1 cellular context compared by ENCODE assay signal in genomic region chr10:60353519-60354258, GRCh38.
TF ChIP-seq lines count a peak whose summit lies in the region.

No MANE protein-coding gene starts in this region.

TF ChIP-seq in K562, 482 proteins besides CTCF, POLR2A, EP300 and RAD21 (continued from another document and continues in another):
- TF ChIP-seq ATF3 (IDR thresholded peaks at IDR 0.05) = peak; percentile 88
- no peak for TF ChIP-seq ATF3 (CRISPR knock-in tag; conservative IDR thresholded peaks at IDR 0.05)
- no peak for TF ChIP-seq ZFP1 (CRISPR knock-in tag; IDR thresholded peaks at IDR 0.05)
- peak; percentile 80 for TF ChIP-seq MITF (IDR thresholded peaks at IDR 0.05)
- peak; percentile 33 for TF ChIP-seq CEBPB (tag; IDR thresholded peaks at IDR 0.05)
- no peak for TF ChIP-seq ZNF23 (CRISPR knock-in tag; IDR thresholded peaks at IDR 0.05)
- TF ChIP-seq IRF9 (tag; IDR thresholded peaks at IDR 0.05) = peak; percentile 88
- no peak for TF ChIP-seq USF2 (CRISPR knock-in tag; IDR thresholded peaks at IDR 0.05)
- no peak for TF ChIP-seq ZNF146 (CRISPR knock-in tag; IDR thresholded peaks at IDR 0.05; ENCODE audit: unreplicated experiment)
- TF ChIP-seq SMAD4 (CRISPR knock-in tag; conservative IDR thresholded peaks at IDR 0.05) = peak; percentile 90
- no peak for TF ChIP-seq CLOCK (CRISPR knock-in tag; IDR thresholded peaks at IDR 0.05; ENCODE audit: borderline replicate concordance)
- TF ChIP-seq TCF3 (CRISPR knock-in tag; IDR thresholded peaks at IDR 0.05) = peak; percentile 65
- 0 out of 2 replicates have a peak, but pooled peaks have one; percentile 30 for TF ChIP-seq NCOA6 (IDR thresholded peaks at IDR 0.05)
- no peak for TF ChIP-seq RERE (CRISPR knock-in tag; IDR thresholded peaks at IDR 0.05; ENCODE audit: borderline replicate concordance)
- 0 out of 4 replicates have a peak, but pooled peaks of 1 of the 2 experiments have one; percentile 50 for TF ChIP-seq UBTF (IDR thresholded peaks at IDR 0.05; ENCODE audit: borderline replicate concordance in 1 of 2, low read depth in 2 of 2, low read length in 2 of 2)
- peak; percentile 83 for TF ChIP-seq DPF2 (IDR thresholded peaks at IDR 0.05)
- TF ChIP-seq MAZ (CRISPR knock-in tag; conservative IDR thresholded peaks at IDR 0.05 in 1 of 2, IDR thresholded peaks at IDR 0.05 in 1 of 2) = peak in 1 of 2 experiments; percentile 70; a peak in 2 of 4 replicates
- TF ChIP-seq FOXK2 (conservative IDR thresholded peaks at IDR 0.05 in 1 of 2, IDR thresholded peaks at IDR 0.05 in 1 of 2; ENCODE audit: low read depth in 2 of 2) = peak; percentile 80 to 83; a peak in 3 of 4 replicates
- peak; percentile 37; the same call in 1 of the 2 replicates for TF ChIP-seq TFAP4 (CRISPR knock-in tag; IDR thresholded peaks at IDR 0.05; ENCODE audit: borderline replicate concordance)
- TF ChIP-seq MTA1 (IDR thresholded peaks at IDR 0.05; ENCODE audit: borderline replicate concordance) = peak; percentile 61
- peak; percentile 45; the same call in 1 of the 2 replicates for TF ChIP-seq NFE2 (IDR thresholded peaks at IDR 0.05; ENCODE audit: low read depth)
- no peak for TF ChIP-seq PURB (CRISPR knock-in tag; IDR thresholded peaks at IDR 0.05; ENCODE audit: low read depth)
- TF ChIP-seq TFAM (CRISPR knock-in tag; conservative IDR thresholded peaks at IDR 0.05) = no peak
- TF ChIP-seq KLF13 (tag; IDR thresholded peaks at IDR 0.05; ENCODE audit: borderline replicate concordance, low read depth) = peak; percentile 52; the same call in 1 of the 2 replicates
- TF ChIP-seq ZNF583 (CRISPR knock-in tag; IDR thresholded peaks at IDR 0.05) = peak; percentile 95
- peak; percentile 86 for TF ChIP-seq GATAD2B (IDR thresholded peaks at IDR 0.05; ENCODE audit: borderline replicate concordance)
- no peak for TF ChIP-seq ZNF740 (CRISPR knock-in tag; IDR thresholded peaks at IDR 0.05)
- peak in 1 of 2 experiments; percentile 85; a peak in 1 of 4 replicates for TF ChIP-seq ZNF740 (tag; IDR thresholded peaks at IDR 0.05)
- no peak for TF ChIP-seq SAFB2 (IDR thresholded peaks at IDR 0.05; ENCODE audit: borderline replicate concordance, low read depth, low read length, severe bottlenecking)
- 0 out of 2 replicates have a peak, but pooled peaks have one; percentile 46 for TF ChIP-seq THAP12 (CRISPR knock-in tag; IDR thresholded peaks at IDR 0.05)
- 0 out of 2 replicates have a peak, but pooled peaks have one; percentile 31 for TF ChIP-seq ZNF41 (CRISPR knock-in tag; conservative IDR thresholded peaks at IDR 0.05)
- peak; percentile 46; the same call in 1 of the 2 replicates for TF ChIP-seq ELF4 (CRISPR knock-in tag; IDR thresholded peaks at IDR 0.05)
- TF ChIP-seq NR2C2 (CRISPR knock-in tag; IDR thresholded peaks at IDR 0.05) = no peak
- TF ChIP-seq NR2C2 (tag; IDR thresholded peaks at IDR 0.05) = peak; percentile 83
- peak; percentile 81 for TF ChIP-seq PYGO2 (tag; IDR thresholded peaks at IDR 0.05)
- TF ChIP-seq GABPB1 (CRISPR knock-in tag; IDR thresholded peaks at IDR 0.05) = no peak
- TF ChIP-seq TAF1 (IDR thresholded peaks at IDR 0.05; ENCODE audit: control insufficient read depth, extremely low read depth, insufficient read depth, low read length, severe bottlenecking) = no peak
- no peak for TF ChIP-seq RBM22 (IDR thresholded peaks at IDR 0.05; ENCODE audit: low read depth, low read length, poor library complexity, severe bottlenecking)
- TF ChIP-seq MECOM (CRISPR knock-in tag; IDR thresholded peaks at IDR 0.05) = peak; percentile 73
- no peak for TF ChIP-seq MXI1 (IDR thresholded peaks at IDR 0.05; ENCODE audit: low read depth, low read length)
